ENCODE assay signal across 10 cellular contexts in the genomic region with DNA sequence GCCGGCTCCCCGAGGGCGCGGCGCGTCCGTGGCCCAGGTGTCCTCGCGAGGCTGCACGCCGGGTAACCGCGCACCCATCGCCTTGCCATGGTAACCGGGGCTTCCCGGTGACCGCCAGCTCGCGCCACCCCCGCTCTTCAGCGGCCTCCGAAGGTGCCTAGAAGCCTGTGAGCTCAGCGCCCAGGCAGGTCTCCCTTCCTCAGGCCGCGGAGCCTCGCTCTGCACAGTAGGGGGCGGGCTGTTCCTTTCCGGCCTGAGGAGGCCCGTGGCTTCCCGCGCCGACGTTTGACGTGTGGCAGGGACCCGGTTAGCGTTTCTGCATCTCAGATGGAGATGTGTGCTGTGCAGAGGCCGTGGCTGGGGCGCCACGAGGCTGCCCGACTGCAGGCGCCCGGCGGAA.
DNase-seq lines count a peak whose midpoint lies in the region; ATAC-seq and TF ChIP-seq lines count a peak whose summit lies in the region.
"Had no signal": no experiment of that assay in that cellular context is flagged by ENCODE, and none has a peak within 500 bp of the region (broad histone marks: within the 10 kb centered on the region; RNA-seq: fewer than 3 reads in every experiment).

No MANE protein-coding gene starts in this region.

- ATAC-seq in Right ventricle myocardium inferior (peak; percentile 73), heart right ventricle (peak in 2 of 8 donors; percentile 41 to 67), HG02884 (IDR thresholded peaks at IDR 0.05; ENCODE audit: unreplicated experiment) (no peak), GM21786 (IDR thresholded peaks at IDR 0.05; ENCODE audit: unreplicated experiment) (no peak)
- ATAC-seq in stimulated activated effector memory CD8-positive, alpha-beta T cell treated with anti-CD3 and anti-CD28 coated beads, Interleukin-12 subunit alpha, Interleukin-12 subunit beta, amount 100 ng/mL, for 72 hours: peak; percentile 43

- no peak overlapping the region for H2AFZ ChIP-seq in SK-N-SH (ENCODE audit: low read depth)

- TF ChIP-seq RAD21 in SK-N-SH (IDR thresholded peaks at IDR 0.05; ENCODE audit: low read length): no peak

- peak in 7 of 9 donors; percentile 18 to 62 (median 25) for TF ChIP-seq CTCF in heart right ventricle (IDR thresholded peaks at IDR 0.05)
- TF ChIP-seq CTCF in SK-N-SH (IDR thresholded peaks at IDR 0.05): no peak

- H3K4me2 ChIP-seq in SK-N-SH: no peak overlapping the region
- H3K4me2 ChIP-seq: BLaER1 treated with 17β-estradiol and CSF1 and Interleukin-3, amounts not matched to agents 10 nM and 100 nM had no signal

- H3K27ac Mint-ChIP-seq in stimulated activated effector memory CD8-positive, alpha-beta T cell treated with anti-CD3 and anti-CD28 coated beads, Interleukin-12 subunit alpha, Interleukin-12 subunit beta, amount 100 ng/mL, for 72 hours: no peak overlapping the region

- H3F3A ChIP-seq in SK-N-SH (replicated peaks; ENCODE audit: insufficient read depth): no peaks in the 10 kb centered on the region

- no peaks in the 10 kb centered on the region for H3K36me3 ChIP-seq in heart right ventricle
- no peaks in the 10 kb centered on the region for H3K36me3 ChIP-seq in SK-N-SH (replicated peaks in 1 of 2; ENCODE audit: control insufficient read depth in 1 of 2, insufficient read depth in 2 of 2, low read length in 1 of 2)
- H3K36me3 ChIP-seq: upper lobe of left lung had no signal

- no peak overlapping the region for H3K4me3 Mint-ChIP-seq in stimulated activated effector memory CD8-positive, alpha-beta T cell treated with anti-CD3 and anti-CD28 coated beads, Interleukin-12 subunit alpha, Interleukin-12 subunit beta, amount 100 ng/mL, for 72 hours

- H3K36me3 Mint-ChIP-seq in stimulated activated effector memory CD8-positive, alpha-beta T cell treated with anti-CD3 and anti-CD28 coated beads, Interleukin-12 subunit alpha, Interleukin-12 subunit beta, amount 100 ng/mL, for 72 hours: no peaks in the 10 kb centered on the region

- H3K4me3 ChIP-seq in heart right ventricle: peak overlapping the region in 1 of 10 donors; percentile 34
- no peak overlapping the region for H3K4me3 ChIP-seq in SK-N-SH (ENCODE audit: low read depth in 2 of 2, low read length in 1 of 2)
- H3K4me3 ChIP-seq: BLaER1 treated with 17β-estradiol and CSF1 and Interleukin-3, amounts not matched to agents 10 nM and 100 nM; upper lobe of left lung had no signal

- no peak overlapping the region for H3K9ac ChIP-seq in SK-N-SH
- H3K9ac ChIP-seq: BLaER1 treated with 17β-estradiol and CSF1 and Interleukin-3, amounts not matched to agents 10 nM and 100 nM had no signal

- peaks cover under 1% of the 10 kb centered on the region for H3K9me3 Mint-ChIP-seq in stimulated activated effector memory CD8-positive, alpha-beta T cell treated with anti-CD3 and anti-CD28 coated beads, Interleukin-12 subunit alpha, Interleukin-12 subunit beta, amount 100 ng/mL, for 72 hours

- H3K27me3 ChIP-seq in heart right ventricle: no peaks in the 10 kb centered on the region
- no peaks in the 10 kb centered on the region for H3K27me3 ChIP-seq in SK-N-SH (ENCODE audit: insufficient read depth)
- H3K27me3 ChIP-seq: BLaER1 treated with 17β-estradiol and CSF1 and Interleukin-3, amounts not matched to agents 10 nM and 100 nM; upper lobe of left lung had no signal

- DNase-seq in Right ventricle myocardium inferior (ENCODE audit: missing footprints) (no peak), cardiac septum (ENCODE audit: low spot score) (no peak), activated T-cell treated with anti-CD3 and anti-CD28 coated beads for 24 hours (ENCODE audit: low read depth) (peak; percentile 48), heart right ventricle (no peak), SK-N-SH (no peak)
- DNase-seq in stimulated activated effector memory CD8-positive, alpha-beta T cell treated with anti-CD3 and anti-CD28 coated beads, Interleukin-12 subunit alpha, Interleukin-12 subunit beta, amount 100 ng/mL, for 72 hours (ENCODE audit: low spot score in 2 of 2): peak in 1 of 2 donors; percentile 68

- POLR2A ChIA-PET in SK-N-SH (lab: Yijun Ruan, JAX): no interaction called here

- H3K4me1 ChIP-seq in heart right ventricle (peaks cover 0 to 15% (median 12%) of the 10 kb centered on the region in 9 donors), SK-N-SH (ENCODE audit: control insufficient read depth in 1 of 2, insufficient read depth in 2 of 2, low read depth in 1 of 2, low read length in 1 of 2) (peaks cover 0 to 14% of the 10 kb centered on the region in 2 experiments; a peak in 1 of 4 replicates)

- intact Hi-C loops in Right ventricle myocardium inferior (cut with DNase I) (no loop called here), cardiac septum (cut with DNase I) (no loop called here), heart right ventricle (cut with DNase I) (loop anchor here in 4 of 10 donors (10.0 kb wide), 3 partner anchors 79 to 269 kb away; partner anchors contain the start of gene NCAPG2 (in 1 of the 4))

- no peaks in the 10 kb centered on the region for H3K79me2 ChIP-seq in SK-N-SH (ENCODE audit: insufficient read depth)

- H3K9me2 ChIP-seq in SK-N-SH: no peaks in the 10 kb centered on the region

- CTCF ChIA-PET in SK-N-SH (lab: Yijun Ruan, JAX): interaction anchor here (0.7 to 1.6 kb wide), 2 partner anchors 13 to 44 kb away, joined by 3 to 6 read pairs; no protein-coding TSS in a partner anchor

- 58 to 62% methylated on average over 43 of the region's 43 CpGs for WGBS in heart right ventricle, 2 donors
- WGBS in SK-N-SH (ENCODE audit: low lambda C conversion rate): 84% methylated on average over 43 of the region's 43 CpGs

- H3K27ac ChIP-seq in heart right ventricle (no peak overlapping the region), SK-N-SH (ENCODE audit: low read depth in 2 of 2, low read length in 1 of 2) (no peak overlapping the region)
- H3K27ac ChIP-seq: BLaER1 treated with 17β-estradiol and CSF1 and Interleukin-3, amounts not matched to agents 10 nM and 100 nM; upper lobe of left lung had no signal

- no peak for TF ChIP-seq EP300 in SK-N-SH (IDR thresholded peaks at IDR 0.05; ENCODE audit: borderline replicate concordance in 1 of 2, low read depth in 1 of 2, low read length in 1 of 2)

- peaks cover 18% of the 10 kb centered on the region for H3K4me1 Mint-ChIP-seq in stimulated activated effector memory CD8-positive, alpha-beta T cell treated with anti-CD3 and anti-CD28 coated beads, Interleukin-12 subunit alpha, Interleukin-12 subunit beta, amount 100 ng/mL, for 72 hours

- H3K9me3 ChIP-seq in heart right ventricle (peaks cover 0 to 34% (median 12%) of the 10 kb centered on the region in 11 donors), SK-N-SH (no peaks in the 10 kb centered on the region)

- H4K20me1 ChIP-seq in SK-N-SH (ENCODE audit: insufficient read depth): no peaks in the 10 kb centered on the region

TF ChIP-seq in SK-N-SH, 30 proteins besides CTCF, POLR2A, EP300 and RAD21:
- TF ChIP-seq JUND (IDR thresholded peaks at IDR 0.05) (no peak), TEAD4 (IDR thresholded peaks at IDR 0.05; ENCODE audit: borderline replicate concordance, insufficient read depth) (no peak), FOXJ3 (CRISPR knock-in tag; IDR thresholded peaks at IDR 0.05) (no peak), FOXM1 (IDR thresholded peaks at IDR 0.05; ENCODE audit: low read depth) (no peak), POLR2AphosphoS5 (IDR thresholded peaks at IDR 0.05; ENCODE audit: low read depth, low read length) (no peak), NRF1 (IDR thresholded peaks at IDR 0.05; ENCODE audit: low read depth, low read length) (no peak), MXI1 (IDR thresholded peaks at IDR 0.05; ENCODE audit: low read depth, low read length) (no peak), GATA2 (CRISPR knock-in tag; IDR thresholded peaks at IDR 0.05) (no peak), SMC3 (IDR thresholded peaks at IDR 0.05; ENCODE audit: low read depth, low read length) (no peak), USF1 (IDR thresholded peaks at IDR 0.05; ENCODE audit: borderline replicate concordance, low read depth) (no peak), EZH2phosphoT487 (IDR thresholded peaks at IDR 0.05; ENCODE audit: borderline replicate concordance, low read depth) (no peak), FOSL2 (IDR thresholded peaks at IDR 0.05; ENCODE audit: borderline replicate concordance, low read depth) (no peak), TAF1 (IDR thresholded peaks at IDR 0.05; ENCODE audit: borderline replicate concordance, low read depth, low read length) (no peak)
TF ChIP-seq in SK-N-SH: peak in this region for 0.

Comparison
In these comparisons a context has a peak if more than half of its experiments do, and no peak if none do; other contexts are left out.
1. ATAC-seq: peak in Right ventricle myocardium inferior (single experiment) and stimulated activated effector memory CD8-positive, alpha-beta T cell treated with anti-CD3 and anti-CD28 coated beads, Interleukin-12 subunit alpha, Interleukin-12 subunit beta, amount 100 ng/mL, for 72 hours (single experiment); none in HG02884 (single experiment) and GM21786 (single experiment).